ENCODE assay signal across 8 cellular contexts in the genomic region with DNA sequence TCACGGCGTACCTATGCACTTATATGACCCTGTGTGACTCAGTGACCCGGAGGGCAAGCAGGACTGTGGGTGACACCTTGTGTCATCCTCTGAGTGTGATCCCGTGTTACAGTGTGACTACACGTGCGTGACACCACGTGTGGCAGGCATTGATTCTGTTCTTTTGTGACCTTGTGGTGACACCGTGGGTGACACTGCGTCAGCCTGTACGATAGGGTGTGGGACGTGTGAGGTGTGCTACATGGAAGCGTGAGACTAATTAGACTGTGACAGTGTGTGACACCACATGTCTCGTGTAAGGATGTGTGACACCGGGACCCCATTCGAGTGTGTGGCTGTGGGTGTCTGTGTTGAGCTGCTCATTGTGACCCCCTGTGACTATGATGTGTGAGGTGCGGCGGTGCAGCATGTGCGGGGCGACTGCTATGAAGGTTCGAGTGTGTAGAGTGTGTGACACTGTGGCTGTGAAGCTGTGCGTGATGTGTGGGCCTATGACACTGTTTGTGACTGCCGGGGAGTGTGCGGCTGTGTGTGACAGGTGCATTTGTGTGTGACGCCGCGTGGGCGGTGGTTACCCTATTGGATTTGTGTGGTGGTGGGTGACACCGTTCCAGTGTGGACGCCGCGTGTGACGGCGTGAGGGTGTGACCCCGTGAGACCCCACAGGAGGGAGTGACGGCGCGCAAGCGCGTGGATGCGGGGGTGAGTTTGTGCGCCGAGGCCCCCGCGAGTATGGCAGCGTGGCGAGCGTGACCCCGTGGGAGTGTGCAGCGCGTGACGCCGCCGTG. TPM values are rescaled to one million over a fixed set of nuclear protein-coding genes. Genes with fewer than 3 reads are reported as not detected.
A peak's percentile ranks its signal among the peaks of the same experiment; 100 is the strongest.
DNase-seq lines count a peak whose midpoint lies in the region; ATAC-seq lines count a peak whose summit lies in the region.

TSS of gene SPTBN4 (plus strand) at position 783 of the 788 bp plus-strand sequence. CDS start 5,621 bp downstream, outside the sequence.

- no peaks in the 10 kb centered on the region for H3K9me3 Mint-ChIP-seq in T-helper 2 cell treated with Interferon-gamma antibody and Interleukin-4, amounts not matched to agents 5 μg/mL and 100 μg/mL, for 36 hours

- peaks cover 20% of the 10 kb centered on the region for H3K27me3 Mint-ChIP-seq in T-helper 2 cell treated with Interferon-gamma antibody and Interleukin-4, amounts not matched to agents 5 μg/mL and 100 μg/mL, for 36 hours (ENCODE audit: low read depth)

- peak within 1 kb of the TSS; percentile 77 for H3K27ac Mint-ChIP-seq in T-helper 2 cell treated with Interferon-gamma antibody and Interleukin-4, amounts not matched to agents 5 μg/mL and 100 μg/mL, for 36 hours

- DNase-seq in DMS53 (lab: John Stamatoyannopoulos, UW) = peak; percentile 93
- DNase-seq in T-helper 2 cell treated with Interferon-gamma antibody and Interleukin-4, amounts not matched to agents 5 μg/mL and 100 μg/mL, for 36 hours (ENCODE audit: low spot score) = peak; percentile 76
- DNase-seq in caudate nucleus (lab: John Stamatoyannopoulos, UW) = peak in 52 of 61 donors; percentile 24 to 95 (median 77)
- peak; percentile 4 to 13 for DNase-seq in lung microvascular endothelial cell (ENCODE audit: low read depth in 2 of 2)
- peak; percentile 42 for DNase-seq in stimulated activated CD8-positive, alpha-beta memory T cell treated with anti-CD3 and anti-CD28 coated beads, Interleukin-12 subunit alpha, Interleukin-12 subunit beta, amount 100 ng/mL, for 24 hours (ENCODE audit: extremely low read depth)
- DNase-seq in NCI-H446 treated with DMSO at 0.1 percent for 48 hours (lab: John Stamatoyannopoulos, UW) = no peak
- DNase-seq in NCI-H345 treated with DMSO at 0.1 percent for 48 hours (lab: John Stamatoyannopoulos, UW; ENCODE audit: unreplicated experiment) = no peak

- H3K36me3 Mint-ChIP-seq in T-helper 2 cell treated with Interferon-gamma antibody and Interleukin-4, amounts not matched to agents 5 μg/mL and 100 μg/mL, for 36 hours (ENCODE audit: low read depth) = no peaks in the 10 kb centered on the region

- H3K4me3 Mint-ChIP-seq in T-helper 2 cell treated with Interferon-gamma antibody and Interleukin-4, amounts not matched to agents 5 μg/mL and 100 μg/mL, for 36 hours = peak within 1 kb of the TSS; percentile 68

- peaks cover 22% of the 10 kb centered on the region for H3K4me1 Mint-ChIP-seq in T-helper 2 cell treated with Interferon-gamma antibody and Interleukin-4, amounts not matched to agents 5 μg/mL and 100 μg/mL, for 36 hours (ENCODE audit: low read depth)

- peak within 1 kb of the TSS; percentile 72 for H3K27ac ChIP-seq in caudate nucleus (ENCODE audit: low read depth, low read length)

- peak; percentile 18 for ATAC-seq in HG02610 (IDR thresholded peaks at IDR 0.05; ENCODE audit: unreplicated experiment)

RNA-seq across cellular contexts. Expression of gene SPTBN4, which starts in this region (rescaled TPM):
- 0.22 TPM in 1 of 2 replicates, not detected in the other for total RNA-seq in lung microvascular endothelial cell

Comparison
In these comparisons a context has a peak if more than half of its experiments do, and no peak if none do; other contexts are left out.
1. Peak in DNase-seq in lung microvascular endothelial cell; RNA of the gene not detected or under 1 TPM.
2. DNase-seq: peak in DMS53 (single experiment), T-helper 2 cell treated with Interferon-gamma antibody and Interleukin-4, amounts not matched to agents 5 μg/mL and 100 μg/mL, for 36 hours (single experiment), caudate nucleus (52 of 61) and stimulated activated CD8-positive, alpha-beta memory T cell treated with anti-CD3 and anti-CD28 coated beads, Interleukin-12 subunit alpha, Interleukin-12 subunit beta, amount 100 ng/mL, for 24 hours (single experiment); none in NCI-H446 treated with DMSO at 0.1 percent for 48 hours (single experiment) and NCI-H345 treated with DMSO at 0.1 percent for 48 hours (single experiment).